ENCODE assay signal across 22 cellular contexts in genomic region chr17:81128338-81128737, GRCh38. TPM values are rescaled to one million over a fixed set of nuclear protein-coding genes. Genes with fewer than 3 reads are reported as not detected.
"Had no signal": no experiment of that assay in that cellular context is flagged by ENCODE, and none has a peak within 500 bp of the region (broad histone marks: within the 10 kb centered on the region; RNA-seq: fewer than 3 reads in every experiment).

No MANE protein-coding gene starts in this region.

- DNase-seq: activated CD4-positive, alpha-beta T cell treated with anti-CD3 and anti-CD28 coated beads for 4 hours; activated CD8-positive, alpha-beta memory T cell treated with anti-CD3 and anti-CD28 coated beads, Interleukin-2, amount 50 U/mL, for 4 hours; activated CD8-positive, alpha-beta T cell treated with anti-CD3 and anti-CD28 coated beads for 36 hours; activated gamma-delta T cell treated with Interleukin-2 at 50 U/mL for 16 hours; activated naive CD4-positive, alpha-beta T cell treated with anti-CD3 and anti-CD28 coated beads, Interleukin-2, amount 50 U/mL, for 16 hours; activated naive CD8-positive, alpha-beta T cell treated with anti-CD3 and anti-CD28 coated beads, Interleukin-2, amount 10 ng/mL, durations not matched to agents 7 days and 5 days; activated T-cell treated with anti-CD3 and anti-CD28 coated beads, Interleukin-2, amount 50 U/mL, for 72 hours; adrenal gland; aorta; MG63; MV-4-11; NCI-H1092 treated with DMSO at 0.1 percent for 48 hours; NCI-H1694 treated with DMSO at 0.1 percent for 48 hours; NCI-H2029 treated with DMSO at 0.1 percent for 48 hours; NCI-H510A treated with DMSO at 0.1 percent for 48 hours; NK-92 treated with Interleukin-12 subunit alpha and Interleukin-12 subunit beta, amount 100 ng/mL, for 24 hours; OCI-M1; Peyer's patch; SHP77 had no signal

- H3K27me3 ChIP-seq: adrenal gland, MG63, Peyer's patch had no signal

- H3K4me3 ChIP-seq: adrenal gland, breast epithelium, MG63, Peyer's patch, SJSA1 had no signal

- H3K4me1 ChIP-seq: adrenal gland, breast epithelium, SJSA1 had no signal

- H3K9me3 ChIP-seq: adrenal gland, breast epithelium, MG63, Peyer's patch, SJSA1 had no signal

- H3K27ac ChIP-seq: adrenal gland, breast epithelium, SJSA1 had no signal

- H3K36me3 ChIP-seq: adrenal gland, breast epithelium, MG63, SJSA1 had no signal

RNA-seq across cellular contexts. Expression of gene PVALEF, which starts 37.0 kb away (rescaled TPM):
- total RNA-seq: activated CD8-positive, alpha-beta T cell treated with anti-CD3 and anti-CD28 coated beads for 36 hours; activated naive CD8-positive, alpha-beta T cell treated with anti-CD3 and anti-CD28 coated beads, Interleukin-2, amount 10 ng/mL, durations not matched to agents 7 days and 5 days; activated T-cell treated with anti-CD3 and anti-CD28 coated beads, Interleukin-2, amount 50 U/mL, for 72 hours; activated T-helper 2 cell treated with anti-CD3 and anti-CD28 coated beads, Interferon-gamma antibody, Interleukin-2, Interleukin-4, amounts not matched to agents 10 μg/mL and 5 μg/mL and 100 μg/mL, durations not matched to agents 14 hours and 24 hours and 36 hours; adrenal gland; aorta; breast epithelium; Peyer's patch; SJSA1 had no signal
